Comparison of ENCODE assay signal across 3 cellular contexts in genomic region chr2:20074901-20075300, GRCh38.
A peak's percentile ranks its signal among the peaks of the same experiment; 100 is the strongest.
TF ChIP-seq lines count a peak whose summit lies in the region.

No MANE protein-coding gene starts in this region.

TF ChIP-seq in SK-N-SH treated with all-trans-retinoic acid at 6 μM for 48 hours, 23 proteins besides CTCF, POLR2A, EP300 and RAD21 (continued from another document):
- TF ChIP-seq, protein P1, sequence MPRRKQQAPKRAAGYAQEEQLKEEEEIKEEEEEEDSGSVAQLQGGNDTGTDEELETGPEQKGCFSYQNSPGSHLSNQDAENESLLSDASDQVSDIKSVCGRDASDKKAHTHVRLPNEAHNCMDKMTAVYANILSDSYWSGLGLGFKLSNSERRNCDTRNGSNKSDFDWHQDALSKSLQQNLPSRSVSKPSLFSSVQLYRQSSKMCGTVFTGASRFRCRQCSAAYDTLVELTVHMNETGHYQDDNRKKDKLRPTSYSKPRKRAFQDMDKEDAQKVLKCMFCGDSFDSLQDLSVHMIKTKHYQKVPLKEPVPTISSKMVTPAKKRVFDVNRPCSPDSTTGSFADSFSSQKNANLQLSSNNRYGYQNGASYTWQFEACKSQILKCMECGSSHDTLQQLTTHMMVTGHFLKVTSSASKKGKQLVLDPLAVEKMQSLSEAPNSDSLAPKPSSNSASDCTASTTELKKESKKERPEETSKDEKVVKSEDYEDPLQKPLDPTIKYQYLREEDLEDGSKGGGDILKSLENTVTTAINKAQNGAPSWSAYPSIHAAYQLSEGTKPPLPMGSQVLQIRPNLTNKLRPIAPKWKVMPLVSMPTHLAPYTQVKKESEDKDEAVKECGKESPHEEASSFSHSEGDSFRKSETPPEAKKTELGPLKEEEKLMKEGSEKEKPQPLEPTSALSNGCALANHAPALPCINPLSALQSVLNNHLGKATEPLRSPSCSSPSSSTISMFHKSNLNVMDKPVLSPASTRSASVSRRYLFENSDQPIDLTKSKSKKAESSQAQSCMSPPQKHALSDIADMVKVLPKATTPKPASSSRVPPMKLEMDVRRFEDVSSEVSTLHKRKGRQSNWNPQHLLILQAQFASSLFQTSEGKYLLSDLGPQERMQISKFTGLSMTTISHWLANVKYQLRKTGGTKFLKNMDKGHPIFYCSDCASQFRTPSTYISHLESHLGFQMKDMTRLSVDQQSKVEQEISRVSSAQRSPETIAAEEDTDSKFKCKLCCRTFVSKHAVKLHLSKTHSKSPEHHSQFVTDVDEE (CRISPR knock-in tag; IDR thresholded peaks at IDR 0.05): peak; percentile 33; the same call in 1 of the 2 replicates
- TF ChIP-seq RARB (CRISPR knock-in tag; IDR thresholded peaks at IDR 0.05): no peak
- TF ChIP-seq ZC3H10 (CRISPR knock-in tag; IDR thresholded peaks at IDR 0.05): no peak
- TF ChIP-seq ZNF8 (CRISPR knock-in tag; IDR thresholded peaks at IDR 0.05): no peak
TF ChIP-seq in SK-N-SH treated with all-trans-retinoic acid at 6 μM for 48 hours: peak in this region for 1.

TF ChIP-seq in SK-N-SH, 30 proteins besides CTCF, POLR2A, EP300 and RAD21:
- TF ChIP-seq, protein P2, sequence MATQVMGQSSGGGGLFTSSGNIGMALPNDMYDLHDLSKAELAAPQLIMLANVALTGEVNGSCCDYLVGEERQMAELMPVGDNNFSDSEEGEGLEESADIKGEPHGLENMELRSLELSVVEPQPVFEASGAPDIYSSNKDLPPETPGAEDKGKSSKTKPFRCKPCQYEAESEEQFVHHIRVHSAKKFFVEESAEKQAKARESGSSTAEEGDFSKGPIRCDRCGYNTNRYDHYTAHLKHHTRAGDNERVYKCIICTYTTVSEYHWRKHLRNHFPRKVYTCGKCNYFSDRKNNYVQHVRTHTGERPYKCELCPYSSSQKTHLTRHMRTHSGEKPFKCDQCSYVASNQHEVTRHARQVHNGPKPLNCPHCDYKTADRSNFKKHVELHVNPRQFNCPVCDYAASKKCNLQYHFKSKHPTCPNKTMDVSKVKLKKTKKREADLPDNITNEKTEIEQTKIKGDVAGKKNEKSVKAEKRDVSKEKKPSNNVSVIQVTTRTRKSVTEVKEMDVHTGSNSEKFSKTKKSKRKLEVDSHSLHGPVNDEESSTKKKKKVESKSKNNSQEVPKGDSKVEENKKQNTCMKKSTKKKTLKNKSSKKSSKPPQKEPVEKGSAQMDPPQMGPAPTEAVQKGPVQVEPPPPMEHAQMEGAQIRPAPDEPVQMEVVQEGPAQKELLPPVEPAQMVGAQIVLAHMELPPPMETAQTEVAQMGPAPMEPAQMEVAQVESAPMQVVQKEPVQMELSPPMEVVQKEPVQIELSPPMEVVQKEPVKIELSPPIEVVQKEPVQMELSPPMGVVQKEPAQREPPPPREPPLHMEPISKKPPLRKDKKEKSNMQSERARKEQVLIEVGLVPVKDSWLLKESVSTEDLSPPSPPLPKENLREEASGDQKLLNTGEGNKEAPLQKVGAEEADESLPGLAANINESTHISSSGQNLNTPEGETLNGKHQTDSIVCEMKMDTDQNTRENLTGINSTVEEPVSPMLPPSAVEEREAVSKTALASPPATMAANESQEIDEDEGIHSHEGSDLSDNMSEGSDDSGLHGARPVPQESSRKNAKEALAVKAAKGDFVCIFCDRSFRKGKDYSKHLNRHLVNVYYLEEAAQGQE (IDR thresholded peaks at IDR 0.05; ENCODE audit: low read depth, low read length): no peak
- TF ChIP-seq MXI1 (IDR thresholded peaks at IDR 0.05; ENCODE audit: low read depth, low read length): no peak
- TF ChIP-seq PBX3 (IDR thresholded peaks at IDR 0.05): no peak
- TF ChIP-seq SMC3 (IDR thresholded peaks at IDR 0.05; ENCODE audit: low read depth, low read length): no peak
- TF ChIP-seq JUND (IDR thresholded peaks at IDR 0.05): no peak
- no peak for TF ChIP-seq EZH2phosphoT487 (IDR thresholded peaks at IDR 0.05; ENCODE audit: borderline replicate concordance, low read depth)
- no peak for TF ChIP-seq FOXJ3 (CRISPR knock-in tag; IDR thresholded peaks at IDR 0.05)
- no peak for TF ChIP-seq ELF1 (IDR thresholded peaks at IDR 0.05)
- TF ChIP-seq, protein P3, sequence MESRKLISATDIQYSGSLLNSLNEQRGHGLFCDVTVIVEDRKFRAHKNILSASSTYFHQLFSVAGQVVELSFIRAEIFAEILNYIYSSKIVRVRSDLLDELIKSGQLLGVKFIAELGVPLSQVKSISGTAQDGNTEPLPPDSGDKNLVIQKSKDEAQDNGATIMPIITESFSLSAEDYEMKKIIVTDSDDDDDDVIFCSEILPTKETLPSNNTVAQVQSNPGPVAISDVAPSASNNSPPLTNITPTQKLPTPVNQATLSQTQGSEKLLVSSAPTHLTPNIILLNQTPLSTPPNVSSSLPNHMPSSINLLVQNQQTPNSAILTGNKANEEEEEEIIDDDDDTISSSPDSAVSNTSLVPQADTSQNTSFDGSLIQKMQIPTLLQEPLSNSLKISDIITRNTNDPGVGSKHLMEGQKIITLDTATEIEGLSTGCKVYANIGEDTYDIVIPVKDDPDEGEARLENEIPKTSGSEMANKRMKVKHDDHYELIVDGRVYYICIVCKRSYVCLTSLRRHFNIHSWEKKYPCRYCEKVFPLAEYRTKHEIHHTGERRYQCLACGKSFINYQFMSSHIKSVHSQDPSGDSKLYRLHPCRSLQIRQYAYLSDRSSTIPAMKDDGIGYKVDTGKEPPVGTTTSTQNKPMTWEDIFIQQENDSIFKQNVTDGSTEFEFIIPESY (IDR thresholded peaks at IDR 0.05; ENCODE audit: borderline replicate concordance, low read depth): no peak
- TF ChIP-seq FOXM1 (IDR thresholded peaks at IDR 0.05; ENCODE audit: low read depth): no peak
- no peak for TF ChIP-seq TCF12 (IDR thresholded peaks at IDR 0.05)
- no peak for TF ChIP-seq RXRA (IDR thresholded peaks at IDR 0.05; ENCODE audit: borderline replicate concordance, low read depth)
- TF ChIP-seq MEF2A (IDR thresholded peaks at IDR 0.05; ENCODE audit: borderline replicate concordance, low read depth): no peak
- no peak for TF ChIP-seq RFX5 (IDR thresholded peaks at IDR 0.05; ENCODE audit: low read length)
- no peak for TF ChIP-seq TAF1 (IDR thresholded peaks at IDR 0.05; ENCODE audit: borderline replicate concordance, low read depth, low read length)
- no peak for TF ChIP-seq MAX (IDR thresholded peaks at IDR 0.05; ENCODE audit: low read depth)
- no peak for TF ChIP-seq POLR2AphosphoS5 (IDR thresholded peaks at IDR 0.05; ENCODE audit: low read depth, low read length)

TF ChIP-seq in GM23338, 12 proteins besides CTCF, POLR2A, EP300 and RAD21:
- TF ChIP-seq ZNF462 (CRISPR knock-in tag; IDR thresholded peaks at IDR 0.05) (no peak), ETS1 (IDR thresholded peaks at IDR 0.05) (no peak), ZNF331 (CRISPR knock-in tag; IDR thresholded peaks at IDR 0.05; ENCODE audit: low read depth) (no peak), EZH2phosphoT487 (IDR thresholded peaks at IDR 0.05; ENCODE audit: unreplicated experiment) (no peak)
